1 cellular context compared by ENCODE assay signal in the genomic region with DNA sequence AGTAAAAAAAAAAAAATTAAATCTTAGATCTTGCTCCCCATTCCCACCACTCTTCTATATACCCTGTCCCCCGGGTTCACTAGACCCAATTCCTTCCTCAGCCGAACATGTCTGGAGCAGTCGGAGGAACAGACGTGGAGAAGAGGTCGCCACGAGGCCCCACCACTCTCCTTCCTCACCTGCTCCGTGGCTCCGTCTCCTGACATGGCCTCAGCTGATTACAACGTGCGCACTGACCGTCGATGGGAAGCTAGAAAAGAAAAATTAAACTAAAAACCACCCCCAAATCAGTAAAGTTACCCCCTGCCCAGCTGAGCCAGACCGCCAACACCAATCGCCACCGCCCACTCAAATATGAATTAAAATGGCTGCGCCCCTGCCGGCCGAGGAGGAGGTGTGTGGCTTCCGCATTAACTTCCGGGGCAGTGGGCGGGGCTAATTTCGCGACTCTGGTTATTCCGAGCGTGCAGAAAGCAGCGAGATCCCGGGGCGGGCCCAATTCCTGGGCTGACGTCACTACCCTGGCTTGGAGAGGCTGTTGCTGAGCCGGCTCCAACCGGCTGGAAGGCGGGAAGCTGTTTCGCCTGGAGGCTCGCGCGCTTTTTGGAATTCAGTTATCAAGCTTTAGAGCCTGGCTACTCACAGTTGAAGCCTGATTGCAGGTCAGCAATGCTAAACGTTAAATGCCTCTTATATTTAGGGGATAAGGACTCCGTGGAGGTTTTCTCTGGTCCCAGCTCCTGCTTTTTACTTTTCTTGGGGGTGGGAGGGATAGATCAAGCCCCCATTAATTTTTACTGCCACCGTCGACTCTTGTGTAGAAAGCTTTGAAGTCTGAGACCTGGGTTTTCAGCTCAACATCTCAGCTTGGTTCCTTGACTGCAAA.
TF ChIP-seq lines count a peak whose summit lies in the region.

A gene (minus strand): TSS at position 361 of the 886 bp plus-strand sequence. CDS start 155 bp downstream, at position 206.

TF ChIP-seq in HepG2, 621 proteins besides CTCF, POLR2A, EP300 and RAD21 (continued from another document and continues in another):
- TF ChIP-seq CHD2 (IDR thresholded peaks at IDR 0.05; ENCODE audit: low read depth, low read length) (peak; percentile 36; the same call in 1 of the 2 replicates), KLF13 (CRISPR knock-in tag; IDR thresholded peaks at IDR 0.05) (no peak), ZNF317 (CRISPR knock-in tag; IDR thresholded peaks at IDR 0.05) (no peak), ZNF274 (CRISPR knock-in tag; IDR thresholded peaks at IDR 0.05) (0 out of 2 replicates have a peak, but pooled peaks have one; percentile 30), RXRA (CRISPR knock-in tag; IDR thresholded peaks at IDR 0.05) (peak; percentile 49; the same call in 1 of the 2 replicates), SRSF9 (IDR thresholded peaks at IDR 0.05; ENCODE audit: borderline replicate concordance, insufficient read depth, low read depth, low read length, poor library complexity, severe bottlenecking) (no peak), ZNF558 (CRISPR knock-in tag; IDR thresholded peaks at IDR 0.05; ENCODE audit: borderline replicate concordance) (peak; percentile 47; the same call in 1 of the 2 replicates), ZNF205 (CRISPR knock-in tag; IDR thresholded peaks at IDR 0.05) (peak; percentile 19; the same call in 1 of the 2 replicates), CENPT (CRISPR knock-in tag; IDR thresholded peaks at IDR 0.05; ENCODE audit: low read depth) (no peak), CBX5 (CRISPR knock-in tag; IDR thresholded peaks at IDR 0.05; ENCODE audit: borderline replicate concordance) (peak; percentile 72; the same call in 1 of the 2 replicates), ATF7 (IDR thresholded peaks at IDR 0.05) (peak; percentile 100), ATF7 (CRISPR knock-in tag; IDR thresholded peaks at IDR 0.05) (peak; percentile 98), MAFK (conservative IDR thresholded peaks at IDR 0.05 in 1 of 2, IDR thresholded peaks at IDR 0.05 in 1 of 2; ENCODE audit: low read length in 2 of 2) (0 out of 4 replicates have a peak, but pooled peaks of 1 of the 2 experiments have one; percentile 1), SNRNP70 (IDR thresholded peaks at IDR 0.05; ENCODE audit: low read depth, low read length) (no peak), ZNF256 (CRISPR knock-in tag; conservative IDR thresholded peaks at IDR 0.05) (peak; percentile 29; the same call in 1 of the 2 replicates), GTF3A (CRISPR knock-in tag; conservative IDR thresholded peaks at IDR 0.05) (no peak), ZNF703 (CRISPR knock-in tag; IDR thresholded peaks at IDR 0.05; ENCODE audit: borderline replicate concordance) (no peak), MEF2D (CRISPR knock-in tag; IDR thresholded peaks at IDR 0.05) (no peak), ZBTB1 (CRISPR knock-in tag; IDR thresholded peaks at IDR 0.05; ENCODE audit: borderline replicate concordance) (no peak), RARG (CRISPR knock-in tag; IDR thresholded peaks at IDR 0.05; ENCODE audit: low read depth) (no peak), ZSCAN21 (CRISPR knock-in tag; IDR thresholded peaks at IDR 0.05; ENCODE audit: borderline replicate concordance) (peak; percentile 54; the same call in 1 of the 2 replicates), SAP130 (CRISPR knock-in tag; IDR thresholded peaks at IDR 0.05; ENCODE audit: low read depth) (peak; percentile 93), PRMT3 (CRISPR knock-in tag; IDR thresholded peaks at IDR 0.05; ENCODE audit: borderline replicate concordance, low read depth) (no peak), AGO2 (optimal IDR thresholded peaks at IDR 0.05; ENCODE audit: low read depth, low read length) (no peak), MBD4 (IDR thresholded peaks at IDR 0.05; ENCODE audit: borderline replicate concordance, low read length) (no peak), PAWR (CRISPR knock-in tag; IDR thresholded peaks at IDR 0.05; ENCODE audit: borderline replicate concordance) (no peak), ZNF253 (CRISPR knock-in tag; IDR thresholded peaks at IDR 0.05; ENCODE audit: borderline replicate concordance) (no peak), MTA1 (CRISPR knock-in tag; IDR thresholded peaks at IDR 0.05; ENCODE audit: borderline replicate concordance) (no peak), NKX3-1 (CRISPR knock-in tag; IDR thresholded peaks at IDR 0.05) (peak; percentile 82)
- TF ChIP-seq, protein P1, sequence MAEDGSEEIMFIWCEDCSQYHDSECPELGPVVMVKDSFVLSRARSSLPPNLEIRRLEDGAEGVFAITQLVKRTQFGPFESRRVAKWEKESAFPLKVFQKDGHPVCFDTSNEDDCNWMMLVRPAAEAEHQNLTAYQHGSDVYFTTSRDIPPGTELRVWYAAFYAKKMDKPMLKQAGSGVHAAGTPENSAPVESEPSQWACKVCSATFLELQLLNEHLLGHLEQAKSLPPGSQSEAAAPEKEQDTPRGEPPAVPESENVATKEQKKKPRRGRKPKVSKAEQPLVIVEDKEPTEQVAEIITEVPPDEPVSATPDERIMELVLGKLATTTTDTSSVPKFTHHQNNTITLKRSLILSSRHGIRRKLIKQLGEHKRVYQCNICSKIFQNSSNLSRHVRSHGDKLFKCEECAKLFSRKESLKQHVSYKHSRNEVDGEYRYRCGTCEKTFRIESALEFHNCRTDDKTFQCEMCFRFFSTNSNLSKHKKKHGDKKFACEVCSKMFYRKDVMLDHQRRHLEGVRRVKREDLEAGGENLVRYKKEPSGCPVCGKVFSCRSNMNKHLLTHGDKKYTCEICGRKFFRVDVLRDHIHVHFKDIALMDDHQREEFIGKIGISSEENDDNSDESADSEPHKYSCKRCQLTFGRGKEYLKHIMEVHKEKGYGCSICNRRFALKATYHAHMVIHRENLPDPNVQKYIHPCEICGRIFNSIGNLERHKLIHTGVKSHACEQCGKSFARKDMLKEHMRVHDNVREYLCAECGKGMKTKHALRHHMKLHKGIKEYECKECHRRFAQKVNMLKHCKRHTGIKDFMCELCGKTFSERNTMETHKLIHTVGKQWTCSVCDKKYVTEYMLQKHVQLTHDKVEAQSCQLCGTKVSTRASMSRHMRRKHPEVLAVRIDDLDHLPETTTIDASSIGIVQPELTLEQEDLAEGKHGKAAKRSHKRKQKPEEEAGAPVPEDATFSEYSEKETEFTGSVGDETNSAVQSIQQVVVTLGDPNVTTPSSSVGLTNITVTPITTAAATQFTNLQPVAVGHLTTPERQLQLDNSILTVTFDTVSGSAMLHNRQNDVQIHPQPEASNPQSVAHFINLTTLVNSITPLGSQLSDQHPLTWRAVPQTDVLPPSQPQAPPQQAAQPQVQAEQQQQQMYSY (CRISPR knock-in tag; IDR thresholded peaks at IDR 0.05): 0 out of 2 replicates have a peak, but pooled peaks have one; percentile 29
- TF ChIP-seq, protein P2, sequence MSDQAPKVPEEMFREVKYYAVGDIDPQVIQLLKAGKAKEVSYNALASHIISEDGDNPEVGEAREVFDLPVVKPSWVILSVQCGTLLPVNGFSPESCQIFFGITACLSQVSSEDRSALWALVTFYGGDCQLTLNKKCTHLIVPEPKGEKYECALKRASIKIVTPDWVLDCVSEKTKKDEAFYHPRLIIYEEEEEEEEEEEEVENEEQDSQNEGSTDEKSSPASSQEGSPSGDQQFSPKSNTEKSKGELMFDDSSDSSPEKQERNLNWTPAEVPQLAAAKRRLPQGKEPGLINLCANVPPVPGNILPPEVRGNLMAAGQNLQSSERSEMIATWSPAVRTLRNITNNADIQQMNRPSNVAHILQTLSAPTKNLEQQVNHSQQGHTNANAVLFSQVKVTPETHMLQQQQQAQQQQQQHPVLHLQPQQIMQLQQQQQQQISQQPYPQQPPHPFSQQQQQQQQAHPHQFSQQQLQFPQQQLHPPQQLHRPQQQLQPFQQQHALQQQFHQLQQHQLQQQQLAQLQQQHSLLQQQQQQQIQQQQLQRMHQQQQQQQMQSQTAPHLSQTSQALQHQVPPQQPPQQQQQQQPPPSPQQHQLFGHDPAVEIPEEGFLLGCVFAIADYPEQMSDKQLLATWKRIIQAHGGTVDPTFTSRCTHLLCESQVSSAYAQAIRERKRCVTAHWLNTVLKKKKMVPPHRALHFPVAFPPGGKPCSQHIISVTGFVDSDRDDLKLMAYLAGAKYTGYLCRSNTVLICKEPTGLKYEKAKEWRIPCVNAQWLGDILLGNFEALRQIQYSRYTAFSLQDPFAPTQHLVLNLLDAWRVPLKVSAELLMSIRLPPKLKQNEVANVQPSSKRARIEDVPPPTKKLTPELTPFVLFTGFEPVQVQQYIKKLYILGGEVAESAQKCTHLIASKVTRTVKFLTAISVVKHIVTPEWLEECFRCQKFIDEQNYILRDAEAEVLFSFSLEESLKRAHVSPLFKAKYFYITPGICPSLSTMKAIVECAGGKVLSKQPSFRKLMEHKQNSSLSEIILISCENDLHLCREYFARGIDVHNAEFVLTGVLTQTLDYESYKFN (CRISPR knock-in tag; conservative IDR thresholded peaks at IDR 0.05): no peak; the same call in none of the 2 replicates
- TF ChIP-seq, protein P3, sequence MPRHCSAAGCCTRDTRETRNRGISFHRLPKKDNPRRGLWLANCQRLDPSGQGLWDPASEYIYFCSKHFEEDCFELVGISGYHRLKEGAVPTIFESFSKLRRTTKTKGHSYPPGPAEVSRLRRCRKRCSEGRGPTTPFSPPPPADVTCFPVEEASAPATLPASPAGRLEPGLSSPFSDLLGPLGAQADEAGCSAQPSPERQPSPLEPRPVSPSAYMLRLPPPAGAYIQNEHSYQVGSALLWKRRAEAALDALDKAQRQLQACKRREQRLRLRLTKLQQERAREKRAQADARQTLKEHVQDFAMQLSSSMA (CRISPR knock-in tag; IDR thresholded peaks at IDR 0.05): no peak
- TF ChIP-seq, protein P4, sequence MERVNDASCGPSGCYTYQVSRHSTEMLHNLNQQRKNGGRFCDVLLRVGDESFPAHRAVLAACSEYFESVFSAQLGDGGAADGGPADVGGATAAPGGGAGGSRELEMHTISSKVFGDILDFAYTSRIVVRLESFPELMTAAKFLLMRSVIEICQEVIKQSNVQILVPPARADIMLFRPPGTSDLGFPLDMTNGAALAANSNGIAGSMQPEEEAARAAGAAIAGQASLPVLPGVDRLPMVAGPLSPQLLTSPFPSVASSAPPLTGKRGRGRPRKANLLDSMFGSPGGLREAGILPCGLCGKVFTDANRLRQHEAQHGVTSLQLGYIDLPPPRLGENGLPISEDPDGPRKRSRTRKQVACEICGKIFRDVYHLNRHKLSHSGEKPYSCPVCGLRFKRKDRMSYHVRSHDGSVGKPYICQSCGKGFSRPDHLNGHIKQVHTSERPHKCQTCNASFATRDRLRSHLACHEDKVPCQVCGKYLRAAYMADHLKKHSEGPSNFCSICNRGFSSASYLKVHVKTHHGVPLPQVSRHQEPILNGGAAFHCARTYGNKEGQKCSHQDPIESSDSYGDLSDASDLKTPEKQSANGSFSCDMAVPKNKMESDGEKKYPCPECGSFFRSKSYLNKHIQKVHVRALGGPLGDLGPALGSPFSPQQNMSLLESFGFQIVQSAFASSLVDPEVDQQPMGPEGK (CRISPR knock-in tag; IDR thresholded peaks at IDR 0.05): peak; percentile 24
- TF ChIP-seq, protein P5, sequence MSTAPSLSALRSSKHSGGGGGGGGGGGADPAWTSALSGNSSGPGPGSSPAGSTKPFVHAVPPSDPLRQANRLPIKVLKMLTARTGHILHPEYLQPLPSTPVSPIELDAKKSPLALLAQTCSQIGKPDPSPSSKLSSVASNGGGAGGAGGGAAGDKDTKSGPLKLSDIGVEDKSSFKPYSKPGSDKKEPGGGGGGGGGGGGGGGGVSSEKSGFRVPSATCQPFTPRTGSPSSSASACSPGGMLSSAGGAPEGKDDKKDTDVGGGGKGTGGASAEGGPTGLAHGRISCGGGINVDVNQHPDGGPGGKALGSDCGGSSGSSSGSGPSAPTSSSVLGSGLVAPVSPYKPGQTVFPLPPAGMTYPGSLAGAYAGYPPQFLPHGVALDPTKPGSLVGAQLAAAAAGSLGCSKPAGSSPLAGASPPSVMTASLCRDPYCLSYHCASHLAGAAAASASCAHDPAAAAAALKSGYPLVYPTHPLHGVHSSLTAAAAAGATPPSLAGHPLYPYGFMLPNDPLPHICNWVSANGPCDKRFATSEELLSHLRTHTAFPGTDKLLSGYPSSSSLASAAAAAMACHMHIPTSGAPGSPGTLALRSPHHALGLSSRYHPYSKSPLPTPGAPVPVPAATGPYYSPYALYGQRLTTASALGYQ (CRISPR knock-in tag; IDR thresholded peaks at IDR 0.05): no peak
- TF ChIP-seq, protein P6, sequence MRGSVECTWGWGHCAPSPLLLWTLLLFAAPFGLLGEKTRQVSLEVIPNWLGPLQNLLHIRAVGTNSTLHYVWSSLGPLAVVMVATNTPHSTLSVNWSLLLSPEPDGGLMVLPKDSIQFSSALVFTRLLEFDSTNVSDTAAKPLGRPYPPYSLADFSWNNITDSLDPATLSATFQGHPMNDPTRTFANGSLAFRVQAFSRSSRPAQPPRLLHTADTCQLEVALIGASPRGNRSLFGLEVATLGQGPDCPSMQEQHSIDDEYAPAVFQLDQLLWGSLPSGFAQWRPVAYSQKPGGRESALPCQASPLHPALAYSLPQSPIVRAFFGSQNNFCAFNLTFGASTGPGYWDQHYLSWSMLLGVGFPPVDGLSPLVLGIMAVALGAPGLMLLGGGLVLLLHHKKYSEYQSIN (CRISPR knock-in tag; IDR thresholded peaks at IDR 0.05; ENCODE audit: borderline replicate concordance): no peak
- TF ChIP-seq, protein P7, sequence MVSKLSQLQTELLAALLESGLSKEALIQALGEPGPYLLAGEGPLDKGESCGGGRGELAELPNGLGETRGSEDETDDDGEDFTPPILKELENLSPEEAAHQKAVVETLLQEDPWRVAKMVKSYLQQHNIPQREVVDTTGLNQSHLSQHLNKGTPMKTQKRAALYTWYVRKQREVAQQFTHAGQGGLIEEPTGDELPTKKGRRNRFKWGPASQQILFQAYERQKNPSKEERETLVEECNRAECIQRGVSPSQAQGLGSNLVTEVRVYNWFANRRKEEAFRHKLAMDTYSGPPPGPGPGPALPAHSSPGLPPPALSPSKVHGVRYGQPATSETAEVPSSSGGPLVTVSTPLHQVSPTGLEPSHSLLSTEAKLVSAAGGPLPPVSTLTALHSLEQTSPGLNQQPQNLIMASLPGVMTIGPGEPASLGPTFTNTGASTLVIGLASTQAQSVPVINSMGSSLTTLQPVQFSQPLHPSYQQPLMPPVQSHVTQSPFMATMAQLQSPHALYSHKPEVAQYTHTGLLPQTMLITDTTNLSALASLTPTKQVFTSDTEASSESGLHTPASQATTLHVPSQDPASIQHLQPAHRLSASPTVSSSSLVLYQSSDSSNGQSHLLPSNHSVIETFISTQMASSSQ (IDR thresholded peaks at IDR 0.05; ENCODE audit: low read depth): no peak
- TF ChIP-seq, protein P7 (CRISPR knock-in tag; IDR thresholded peaks at IDR 0.05; ENCODE audit: borderline replicate concordance): peak; percentile 23; the same call in 1 of the 2 replicates
- TF ChIP-seq, protein P8, sequence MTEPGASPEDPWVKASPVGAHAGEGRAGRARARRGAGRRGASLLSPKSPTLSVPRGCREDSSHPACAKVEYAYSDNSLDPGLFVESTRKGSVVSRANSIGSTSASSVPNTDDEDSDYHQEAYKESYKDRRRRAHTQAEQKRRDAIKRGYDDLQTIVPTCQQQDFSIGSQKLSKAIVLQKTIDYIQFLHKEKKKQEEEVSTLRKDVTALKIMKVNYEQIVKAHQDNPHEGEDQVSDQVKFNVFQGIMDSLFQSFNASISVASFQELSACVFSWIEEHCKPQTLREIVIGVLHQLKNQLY (CRISPR knock-in tag; IDR thresholded peaks at IDR 0.05): peak; percentile 54; the same call in 1 of the 2 replicates
